In genomic region chr13:39527301-39527700, GRCh38 we compare ENCODE assay signal across 24 cellular contexts.
DNase-seq lines count a peak whose midpoint lies in the region; ATAC-seq and TF ChIP-seq lines count a peak whose summit lies in the region.
"Had no signal": no experiment of that assay in that cellular context is flagged by ENCODE, and none has a peak within 500 bp of the region (broad histone marks: within the 10 kb centered on the region; RNA-seq: fewer than 3 reads in every experiment).

No MANE protein-coding gene starts in this region.

- H3K79me1 ChIP-seq in IMR-90 (ENCODE audit: low read depth in 1 of 2, low read length in 2 of 2) = peaks cover 27 to 54% of the 10 kb centered on the region in 2 experiments

- POLR2A ChIA-PET in IMR-90 (lab: Charles Lee; ENCODE audit: unreplicated experiment) = interaction anchor here (0.7 kb wide), 1 partner anchor 71 kb away, joined by 3 read pairs; no protein-coding TSS in a partner anchor

- H3K27me3 ChIP-seq in IMR-90 (ENCODE audit: control insufficient read depth, insufficient read depth, low read length) (no peaks in the 10 kb centered on the region), adipocyte (replicated peaks; ENCODE audit: control insufficient read depth, insufficient read depth, low read length) (no peaks in the 10 kb centered on the region), foreskin keratinocyte (no peaks in the 10 kb centered on the region), subcutaneous abdominal adipose tissue (ENCODE audit: control insufficient read depth in 5 of 5, insufficient read depth in 4 of 5, low read length in 5 of 5) (no peaks in the 10 kb centered on the region), gastroesophageal sphincter (no peaks in the 10 kb centered on the region)

- no peaks in the 10 kb centered on the region for H3K36me3 ChIP-seq in IMR-90 (ENCODE audit: control insufficient read depth, insufficient read depth, low read length)
- H3K36me3 ChIP-seq in adipocyte (ENCODE audit: control insufficient read depth, insufficient read depth, low read length, severe bottlenecking) = no peaks in the 10 kb centered on the region
- H3K36me3 ChIP-seq in subcutaneous abdominal adipose tissue (ENCODE audit: control insufficient read depth in 5 of 5, insufficient read depth in 5 of 5, low read length in 5 of 5) = no peaks in the 10 kb centered on the region
- H3K36me3 ChIP-seq in gastroesophageal sphincter = no peaks in the 10 kb centered on the region

- no peak overlapping the region for H3K4me3 ChIP-seq in IMR-90 (ENCODE audit: insufficient read depth, low read depth, low read length)
- H3K4me3 ChIP-seq in adipocyte (ENCODE audit: low read length) = peak overlapping the region; percentile 29
- H3K4me3 ChIP-seq in subcutaneous abdominal adipose tissue (ENCODE audit: low read depth in 1 of 5, low read length in 5 of 5) = no peak overlapping the region
- no peak overlapping the region for H3K4me3 ChIP-seq in gastroesophageal sphincter

- peak overlapping the region; percentile 99 for H2AK5ac ChIP-seq in IMR-90 (ENCODE audit: low read depth, low read length)

- peaks cover 21% of the 10 kb centered on the region for H3K4me1 ChIP-seq in IMR-90 (ENCODE audit: control insufficient read depth, insufficient read depth, low read length)
- H3K4me1 ChIP-seq in adipocyte (ENCODE audit: control insufficient read depth, insufficient read depth, low read length) = peaks cover 48% of the 10 kb centered on the region
- H3K4me1 ChIP-seq in foreskin keratinocyte = peaks cover 33% of the 10 kb centered on the region
- peaks cover 2 to 30% (median 27%) of the 10 kb centered on the region in 5 donors for H3K4me1 ChIP-seq in subcutaneous abdominal adipose tissue (ENCODE audit: control insufficient read depth in 5 of 5, insufficient read depth in 5 of 5, low read length in 5 of 5)
- peaks cover 3 to 47% (median 7%) of the 10 kb centered on the region in 3 donors for H3K4me1 ChIP-seq in gastroesophageal sphincter

- in situ Hi-C loops in IMR-90 (cut with MboI; ENCODE audit: low sequenced_read_pairs) = no loop called here

- H2BK20ac ChIP-seq in IMR-90 (ENCODE audit: low read depth, low read length) = peak overlapping the region; percentile 100

- H4K8ac ChIP-seq in IMR-90 (ENCODE audit: low read depth in 2 of 2, low read length in 2 of 2) = peak overlapping the region; percentile 48 to 83

- peak overlapping the region; percentile 93 for H2AK9ac ChIP-seq in IMR-90 (replicated peaks; ENCODE audit: low read depth, low read length, poor library complexity)

- dilution Hi-C loops in IMR-90 (cut with HindIII; ENCODE audit: low sequenced_read_pairs, unreplicated experiment) = no loop called here

- peak overlapping the region; percentile 99 for H3K18ac ChIP-seq in IMR-90 (ENCODE audit: low read depth, low read length)

- H3K27ac ChIP-seq in IMR-90 (ENCODE audit: insufficient read depth, low read length) (peak overlapping the region; percentile 93), foreskin keratinocyte (peak overlapping the region; percentile 1), subcutaneous abdominal adipose tissue (ENCODE audit: low read depth, low read length) (peak overlapping the region; percentile 5), gastroesophageal sphincter (no peak overlapping the region)

- TF ChIP-seq POLR2A in IMR-90 (IDR thresholded peaks at IDR 0.05; ENCODE audit: low read depth, low read length) = no peak
- no peak for TF ChIP-seq POLR2A in gastroesophageal sphincter (IDR thresholded peaks at IDR 0.05)

- CTCF ChIA-PET in IMR-90 (lab: Yijun Ruan, JAX) = interaction anchor here (0.6 to 1.4 kb wide), 5 partner anchors 10 to 192 kb away, joined by 3 to 5 read pairs (median 4); no protein-coding TSS in a partner anchor

- peak overlapping the region; percentile 100 for H3K4ac ChIP-seq in IMR-90 (ENCODE audit: low read depth, low read length)

- intact Hi-C loops in IMR-90 (cut with micrococcal nuclease) (loop anchor here (5.0 kb wide), 1 partner anchor 65 kb away; no protein-coding TSS in a partner anchor), head of caudate nucleus (cut with DNase I) (no loop called here)

- peak overlapping the region; percentile 99 for H2BK120ac ChIP-seq in IMR-90 (ENCODE audit: low read depth, low read length)

- no peak for DNase-seq in IMR-90
- DNase-seq in adipocyte (ENCODE audit: low read depth) = no peak
- no peak for DNase-seq in foreskin keratinocyte
- DNase-seq in T-helper 9 cell = no peak
- DNase-seq in head of caudate nucleus = no peak
- no peak for DNase-seq in activated naive CD4-positive, alpha-beta T cell treated with anti-CD3 and anti-CD28 coated beads, Interleukin-2, amount 50 U/mL, for 16 hours
- DNase-seq: activated CD4-positive, alpha-beta memory T cell treated with anti-CD3 and anti-CD28 coated beads, Interleukin-2, amount 10 ng/mL, durations not matched to agents 7 days and 5 days; activated CD4-positive, alpha-beta T cell treated with anti-CD3 and anti-CD28 coated beads for 1 hour; activated CD8-positive, alpha-beta memory T cell treated with anti-CD3 and anti-CD28 coated beads, Interleukin-2, amount 50 U/mL, for 4 hours; activated naive CD4-positive, alpha-beta T cell treated with anti-CD3 and anti-CD28 coated beads for 36 hours; Calu3; DMS79 treated with DMSO at 0.1 percent for 48 hours; effector CD8-positive, alpha-beta T cell; GF-D8; GOT3; naive thymus-derived CD4-positive, alpha-beta T cell; NCI-H1105 treated with DMSO at 0.1 percent for 48 hours; NCI-H2029; NCI-H526; NK-92 treated with Interleukin-12 subunit alpha and Interleukin-12 subunit beta, amount 100 ng/mL, for 24 hours; Right ventricle myocardium superior had no signal

- H4K5ac ChIP-seq in IMR-90 (ENCODE audit: low read depth, low read length) = peak overlapping the region; percentile 100

- H4K91ac ChIP-seq in IMR-90 (ENCODE audit: insufficient read depth, low read depth, low read length) = peak overlapping the region; percentile 99

- peak overlapping the region; percentile 75; the same call in 1 of the 2 replicates for H3K56ac ChIP-seq in IMR-90 (ENCODE audit: extremely low read depth, insufficient read depth, low read length)

- WGBS in IMR-90 (ENCODE audit: extremely low coverage in 2 of 2, insufficient read length in 1 of 2), 2 experiments = 100% methylated on average over 1 of the region's 3 CpGs; no CpG with 5 or more reads in 1 of the 2 experiments
- 76% methylated on average over 3 of the region's 3 CpGs for WGBS in gastroesophageal sphincter (ENCODE audit: low coverage in 1 of 2), 2 donors

- BruUV-seq in IMR-90 (replicated peaks; lab: Mats Ljungman, UMichigan) = no TSS peak

- H3K9me1 ChIP-seq in IMR-90 (ENCODE audit: insufficient read depth, low read length) = peaks cover 14% of the 10 kb centered on the region

- H3K9ac ChIP-seq in IMR-90 (ENCODE audit: low read depth, low read length) (no peak overlapping the region), adipocyte (ENCODE audit: low read length) (peak overlapping the region; percentile 45), subcutaneous abdominal adipose tissue (ENCODE audit: low read length in 5 of 5) (no peak overlapping the region)

- no peak for TF ChIP-seq EP300 in gastroesophageal sphincter (IDR thresholded peaks at IDR 0.05)

- peak overlapping the region; percentile 2; the same call in 1 of the 2 replicates for H3K4me2 ChIP-seq in IMR-90 (ENCODE audit: low read depth, low read length)

- ATAC-seq in IMR-90 (ENCODE audit: low read depth) (no peak), foreskin keratinocyte (peak; percentile 3), gastroesophageal sphincter (no peak)
- ATAC-seq: naive thymus-derived CD4-positive, alpha-beta T cell; stimulated activated memory B cell treated with anti-CD40 and anti-IgM and Interleukin-4, amounts not matched to agents 10 μg/mL and 1 μg/mL and 100 μg/mL, for 72 hours had no signal

- H4K20me1 ChIP-seq in IMR-90 (ENCODE audit: insufficient read depth, low read length) = no peaks in the 10 kb centered on the region

- TF ChIP-seq CTCF in IMR-90 (conservative IDR thresholded peaks at IDR 0.05; ENCODE audit: low read depth, low read length) = no peak
- TF ChIP-seq CTCF in foreskin keratinocyte (conservative IDR thresholded peaks at IDR 0.05) = no peak
- TF ChIP-seq CTCF in gastroesophageal sphincter (IDR thresholded peaks at IDR 0.05) = no peak

- peak overlapping the region; percentile 98 for H2BK5ac ChIP-seq in IMR-90 (ENCODE audit: low read depth, low read length, poor library complexity, severe bottlenecking)

- peak overlapping the region; percentile 99 for H3K14ac ChIP-seq in IMR-90 (replicated peaks; ENCODE audit: low read depth, low read length)

- peak overlapping the region; percentile 100 for H2BK15ac ChIP-seq in IMR-90 (ENCODE audit: low read depth, low read length)

- H3K23ac ChIP-seq in IMR-90 (ENCODE audit: low read depth, low read length) = peak overlapping the region; percentile 85

- no peaks in the 10 kb centered on the region for H3K9me3 ChIP-seq in IMR-90 (ENCODE audit: control insufficient read depth, insufficient read depth, low read length)
- H3K9me3 ChIP-seq in adipocyte (ENCODE audit: control insufficient read depth, low read length) = no peaks in the 10 kb centered on the region
- no peaks in the 10 kb centered on the region for H3K9me3 ChIP-seq in subcutaneous abdominal adipose tissue (ENCODE audit: control insufficient read depth in 5 of 5, low read length in 5 of 5)
- H3K9me3 ChIP-seq in gastroesophageal sphincter = no peaks in the 10 kb centered on the region

- H2AFZ ChIP-seq in IMR-90 (replicated peaks; ENCODE audit: low read length, poor library complexity) = peak overlapping the region; percentile 68

- TF ChIP-seq RAD21 in IMR-90 (IDR thresholded peaks at IDR 0.05; ENCODE audit: low read length) = no peak

TF ChIP-seq in IMR-90, 13 proteins besides CTCF, POLR2A, EP300 and RAD21:
- no peak for TF ChIP-seq MAFK (IDR thresholded peaks at IDR 0.05; ENCODE audit: low read depth, low read length)
- no peak for TF ChIP-seq USF2 (IDR thresholded peaks at IDR 0.05; ENCODE audit: low read depth, low read length)
- no peak for TF ChIP-seq CEBPB (IDR thresholded peaks at IDR 0.05; ENCODE audit: low read depth, low read length)
- no peak for TF ChIP-seq MXI1 (IDR thresholded peaks at IDR 0.05; ENCODE audit: borderline replicate concordance, low read depth, low read length)
- TF ChIP-seq RCOR1 (IDR thresholded peaks at IDR 0.05; ENCODE audit: insufficient replicate concordance, low read length) = no peak
- TF ChIP-seq NFE2L2 (IDR thresholded peaks at IDR 0.05; ENCODE audit: low read depth, low read length) = no peak
- no peak for TF ChIP-seq SMC3 (IDR thresholded peaks at IDR 0.05; ENCODE audit: low read depth, low read length)

Comparison
In these comparisons a context has a peak if more than half of its experiments do, and no peak if none do; other contexts are left out.
1. H3K27ac ChIP-seq: peak in IMR-90 (single experiment), foreskin keratinocyte (single experiment) and subcutaneous abdominal adipose tissue (single experiment); none in gastroesophageal sphincter (0 of 4).